In the genomic region with DNA sequence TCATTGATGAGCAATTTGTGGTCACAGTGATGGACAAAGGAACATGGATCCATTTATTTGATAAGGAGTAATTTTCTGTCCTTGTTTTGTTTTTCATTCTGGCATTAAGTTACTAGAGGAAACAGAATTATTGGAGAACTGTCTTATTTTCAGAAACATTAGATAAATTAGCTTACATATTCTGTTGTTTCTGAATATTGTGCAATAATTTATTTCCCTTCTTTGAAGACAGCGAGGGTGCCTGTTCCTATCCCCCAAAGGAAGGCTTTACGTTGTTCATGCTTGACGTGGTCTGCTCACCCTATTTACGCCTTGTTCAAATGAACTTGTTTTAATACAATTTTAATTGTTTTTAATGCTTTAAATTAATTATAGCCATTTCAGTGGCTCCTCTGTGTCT, we compare ENCODE assay signal across 29 cellular contexts.
"Had no signal": no experiment of that assay in that cellular context is flagged by ENCODE, and none has a peak within 500 bp of the region (broad histone marks: within the 10 kb centered on the region; RNA-seq: fewer than 3 reads in every experiment).

No MANE protein-coding gene starts in this region.

- H3K27me3 ChIP-seq: ovary, suprapubic skin, testis, tibial artery, transverse colon, upper lobe of right lung, uterus had no signal

- H3K36me3 ChIP-seq: ovary, spleen, suprapubic skin, tibial artery, transverse colon, upper lobe of right lung, uterus had no signal

- H3K79me2 ChIP-seq: parathyroid adenoma had no signal

- H3K9me3 ChIP-seq: ovary, psoas muscle, spleen, suprapubic skin, testis, tibial artery, transverse colon, upper lobe of right lung, uterus had no signal

- H2AFZ ChIP-seq: parathyroid adenoma had no signal

- H3K27ac ChIP-seq: ovary, parathyroid adenoma, psoas muscle, skin epidermis, spleen, suprapubic skin, testis, tibial artery, transverse colon, upper lobe of right lung, uterus had no signal

- H3K4me2 ChIP-seq: smooth muscle cell had no signal

- DNase-seq: naive thymus-derived CD8-positive, alpha-beta T cell; nephron progenitor cell; occipital lobe; ovary; posterior cingulate gyrus; psoas muscle; right cardiac atrium; spleen; stimulated activated CD4-positive, alpha-beta T cell treated with anti-CD3 and anti-CD28 coated beads, Interleukin-12 subunit alpha, Interleukin-12 subunit beta, amount 100 ng/mL, for 4 hours; stimulated activated CD4-positive, alpha-beta T cell treated with anti-CD3 and anti-CD28 coated beads, Interleukin-1b, Interleukin-23, amount 100 ng/mL, for 48 hours; stimulated activated CD4-positive, alpha-beta T cell treated with anti-CD3 and anti-CD28 coated beads, Interleukin-4, amount 100 ng/mL, for 1 hour; stimulated activated CD4-positive, alpha-beta T cell treated with anti-CD3 and anti-CD28 coated beads, Interleukin-4, amount 100 ng/mL, for 4 hours; stimulated activated CD8-positive, alpha-beta memory T cell treated with anti-CD3 and anti-CD28 coated beads, Interleukin-4, amount 100 ng/mL, for 48 hours; stimulated activated naive CD4-positive, alpha-beta T cell; stimulated activated naive CD8-positive, alpha-beta T cell treated with anti-CD3 and anti-CD28 coated beads, Interleukin-15, amount 100 ng/mL, for 72 hours; stimulated activated naive CD8-positive, alpha-beta T cell treated with anti-CD3 and anti-CD28 coated beads, Interleukin-15, Interleukin-2, amounts not matched to agents 100 U/mL and 50 U/mL, for 24 hours; substantia nigra; testis; tibial artery; transverse colon; upper lobe of right lung; uterus had no signal

- H3K4me1 ChIP-seq: parathyroid adenoma, spleen, testis, tibial artery, transverse colon, upper lobe of right lung, uterus had no signal

- ATAC-seq: naive thymus-derived CD8-positive, alpha-beta T cell; natural killer cell treated with Interleukin-12 subunit alpha and Interleukin-12 subunit beta and Interleukin-15 and Interleukin-18, amount 100 ng/mL, for 72 hours; psoas muscle; right cardiac atrium; sciatic nerve; stimulated activated memory B cell treated with anti-CD40 and anti-IgM and Interleukin-4, amounts not matched to agents 10 μg/mL and 1 μg/mL and 100 μg/mL, for 72 hours; stimulated activated naive CD8-positive, alpha-beta T cell treated with anti-CD3 and anti-CD28 coated beads, Interleukin-15, amount 100 ng/mL, for 72 hours; stimulated activated naive CD8-positive, alpha-beta T cell treated with anti-CD3 and anti-CD28 coated beads, Interleukin-15, Interleukin-2, amounts not matched to agents 100 U/mL and 50 U/mL, for 24 hours; upper lobe of right lung had no signal

- H3K9ac ChIP-seq: parathyroid adenoma had no signal

- H3K4me3 ChIP-seq: ovary, psoas muscle, skin epidermis, smooth muscle cell, spleen, suprapubic skin, testis, tibial artery, transverse colon, upper lobe of right lung, uterus had no signal
